In genomic region chr13:28830580-28830979, GRCh38 we compare ENCODE assay signal across 24 cellular contexts. TPM values are rescaled to one million over a fixed set of nuclear protein-coding genes. Genes with fewer than 3 reads are reported as not detected.
"Had no signal": no experiment of that assay in that cellular context is flagged by ENCODE, and none has a peak within 500 bp of the region (broad histone marks: within the 10 kb centered on the region; RNA-seq: fewer than 3 reads in every experiment).

No MANE protein-coding gene starts in this region.

- H3K27ac ChIP-seq: left ventricle myocardium inferior, ovary, right atrium auricular region, skin epidermis, stomach, testis, thyroid gland, transverse colon, upper lobe of left lung, vagina had no signal

- H3K9me3 ChIP-seq: ovary, testis, thyroid gland had no signal

- H3K4me1 ChIP-seq: left ventricle myocardium inferior, right atrium auricular region, stomach, testis, thyroid gland, transverse colon, upper lobe of left lung, vagina had no signal

- H3K36me3 ChIP-seq: left ventricle myocardium inferior, ovary, right atrium auricular region, stomach, thyroid gland, transverse colon, upper lobe of left lung, vagina had no signal

- H3K27me3 ChIP-seq: ovary, right atrium auricular region, stomach, testis, thyroid gland, transverse colon, upper lobe of left lung, vagina had no signal

- H3K4me3 ChIP-seq: left ventricle myocardium inferior, lung, mucosa of descending colon, ovary, right atrium auricular region, skin epidermis, stomach, testis, thyroid gland, transverse colon, upper lobe of left lung, vagina had no signal

- ATAC-seq: mucosa of descending colon; naive thymus-derived CD4-positive, alpha-beta T cell; natural killer cell treated with Interleukin-12 subunit alpha and Interleukin-12 subunit beta and Interleukin-15 and Interleukin-18, amount 100 ng/mL, for 72 hours; sciatic nerve; stimulated activated naive B cell treated with anti-CD40 and anti-IgM and Interleukin-4, amounts not matched to agents 10 μg/mL and 1 μg/mL and 100 μg/mL, for 72 hours; stimulated activated naive CD8-positive, alpha-beta T cell treated with anti-CD3 and anti-CD28 coated beads, Interleukin-15, Interleukin-2, amounts not matched to agents 100 U/mL and 50 U/mL, for 24 hours had no signal

- DNase-seq: islet precursor cell; left ventricle myocardium inferior; midbrain; mucosa of descending colon; naive thymus-derived CD4-positive, alpha-beta T cell; ovary; stimulated activated CD4-positive, alpha-beta T cell treated with anti-CD3 and anti-CD28 coated beads, Interleukin-12 subunit alpha, Interleukin-12 subunit beta, amount 100 ng/mL, for 4 hours; stimulated activated CD4-positive, alpha-beta T cell treated with anti-CD3 and anti-CD28 coated beads, Interleukin-15, amount 100 ng/mL, for 24 hours; stimulated activated CD4-positive, alpha-beta T cell treated with anti-CD3 and anti-CD28 coated beads, Interleukin-2, amount 100 ng/mL, for 24 hours; stimulated activated CD4-positive, alpha-beta T cell treated with anti-CD3 and anti-CD28 coated beads, Interleukin-4, amount 100 ng/mL, for 1 hour; stimulated activated naive B cell treated with anti-CD40 and anti-IgM and Interleukin-4, amounts not matched to agents 10 μg/mL and 1 μg/mL and 100 μg/mL, for 72 hours; stimulated activated naive CD8-positive, alpha-beta T cell treated with anti-CD3 and anti-CD28 coated beads, Interleukin-15, Interleukin-2, amounts not matched to agents 100 U/mL and 50 U/mL, for 24 hours; stomach; testis; thyroid gland; transverse colon; upper lobe of left lung had no signal

RNA-seq across cellular contexts. Expression of gene MTUS2, which starts 10.4 kb away (rescaled TPM):
- total RNA-seq: mesenteric fat pad; natural killer cell treated with Interleukin-12 subunit alpha and Interleukin-12 subunit beta and Interleukin-15 and Interleukin-18, amount 100 ng/mL, for 72 hours; sciatic nerve had no signal
- polyA plus RNA-seq: naive thymus-derived CD4-positive, alpha-beta T cell had no signal
